In genomic region chr5:122942164-122942914, GRCh38 we compare ENCODE assay signal across 15 cellular contexts.
DNase-seq lines count a peak whose midpoint lies in the region; ATAC-seq, FAIRE-seq and TF ChIP-seq lines count a peak whose summit lies in the region.
"Had no signal": no experiment of that assay in that cellular context is flagged by ENCODE, and none has a peak within 500 bp of the region (broad histone marks: within the 10 kb centered on the region; RNA-seq: fewer than 3 reads in every experiment).

No MANE protein-coding gene starts in this region.

- TF ChIP-seq CTCF in astrocyte (IDR thresholded peaks at IDR 0.05; ENCODE audit: insufficient read depth, low read depth, low read length) (no peak), left lung (IDR thresholded peaks at IDR 0.05) (no peak), right lobe of liver (IDR thresholded peaks at IDR 0.05) (no peak)

- peak overlapping the region; percentile 9 for H3K27ac Mint-ChIP-seq in astrocyte (ENCODE audit: unreplicated experiment)
- no peak overlapping the region for H3K27ac Mint-ChIP-seq in activated T-helper 17 cell treated with anti-CD3 and anti-CD28 coated beads, Interleukin-2, amount 50 U/mL, for 72 hours
- H3K27ac Mint-ChIP-seq: activated naive CD4-positive, alpha-beta T cell treated with anti-CD3 and anti-CD28 coated beads, Interleukin-2, amount 10 ng/mL, durations not matched to agents 7 days and 5 days had no signal

- H3K27me3 ChIP-seq in astrocyte (ENCODE audit: insufficient read depth, low read length) (no peaks in the 10 kb centered on the region), left lung (no peaks in the 10 kb centered on the region), right lobe of liver (no peaks in the 10 kb centered on the region), HAP-1 (ENCODE audit: low read depth) (no peaks in the 10 kb centered on the region)
- H3K27me3 ChIP-seq: sigmoid colon, SJSA1, upper lobe of left lung had no signal

- H3K36me3 Mint-ChIP-seq in astrocyte (ENCODE audit: low read depth, unreplicated experiment) = peaks cover 4% of the 10 kb centered on the region
- peaks cover 10% of the 10 kb centered on the region for H3K36me3 Mint-ChIP-seq in activated T-helper 17 cell treated with anti-CD3 and anti-CD28 coated beads, Interleukin-2, amount 50 U/mL, for 72 hours (ENCODE audit: low read depth)
- H3K36me3 Mint-ChIP-seq: activated naive CD4-positive, alpha-beta T cell treated with anti-CD3 and anti-CD28 coated beads, Interleukin-2, amount 10 ng/mL, durations not matched to agents 7 days and 5 days had no signal

- H3K27ac ChIP-seq in astrocyte (ENCODE audit: low read depth, low read length) (no peak overlapping the region), left lung (no peak overlapping the region), right lobe of liver (no peak overlapping the region)
- H3K27ac ChIP-seq: SJSA1, upper lobe of left lung had no signal

- H3K9me3 ChIP-seq in astrocyte (ENCODE audit: insufficient read depth, low read depth, low read length) (no peaks in the 10 kb centered on the region), left lung (no peaks in the 10 kb centered on the region), right lobe of liver (no peaks in the 10 kb centered on the region), HAP-1 (no peaks in the 10 kb centered on the region)
- H3K9me3 ChIP-seq: mucosa of descending colon, sigmoid colon, SJSA1, upper lobe of left lung had no signal

- H3K27me3 Mint-ChIP-seq in astrocyte (ENCODE audit: low read depth, unreplicated experiment) = no peaks in the 10 kb centered on the region
- no peaks in the 10 kb centered on the region for H3K27me3 Mint-ChIP-seq in activated T-helper 17 cell treated with anti-CD3 and anti-CD28 coated beads, Interleukin-2, amount 50 U/mL, for 72 hours
- H3K27me3 Mint-ChIP-seq: activated naive CD4-positive, alpha-beta T cell treated with anti-CD3 and anti-CD28 coated beads, Interleukin-2, amount 10 ng/mL, durations not matched to agents 7 days and 5 days had no signal

- peaks cover 12% of the 10 kb centered on the region for H3K4me1 Mint-ChIP-seq in astrocyte (ENCODE audit: low read depth, unreplicated experiment)
- no peaks in the 10 kb centered on the region for H3K4me1 Mint-ChIP-seq in activated T-helper 17 cell treated with anti-CD3 and anti-CD28 coated beads, Interleukin-2, amount 50 U/mL, for 72 hours
- H3K4me1 Mint-ChIP-seq: activated naive CD4-positive, alpha-beta T cell treated with anti-CD3 and anti-CD28 coated beads, Interleukin-2, amount 10 ng/mL, durations not matched to agents 7 days and 5 days had no signal

- H3K4me1 ChIP-seq in astrocyte (ENCODE audit: insufficient read depth, low read length) (peaks cover 5% of the 10 kb centered on the region), left lung (peaks cover 4 to 15% of the 10 kb centered on the region in 2 donors), right lobe of liver (no peaks in the 10 kb centered on the region), HAP-1 (peaks cover 5% of the 10 kb centered on the region; the same call in 1 of the 2 replicates)

- H4K20me1 ChIP-seq in astrocyte (ENCODE audit: insufficient read depth, low read length) = peaks cover 9% of the 10 kb centered on the region

- no peaks in the 10 kb centered on the region for H3K9me3 Mint-ChIP-seq in astrocyte (ENCODE audit: unreplicated experiment)
- no peaks in the 10 kb centered on the region for H3K9me3 Mint-ChIP-seq in activated T-helper 17 cell treated with anti-CD3 and anti-CD28 coated beads, Interleukin-2, amount 50 U/mL, for 72 hours
- H3K9me3 Mint-ChIP-seq: activated naive CD4-positive, alpha-beta T cell treated with anti-CD3 and anti-CD28 coated beads, Interleukin-2, amount 10 ng/mL, durations not matched to agents 7 days and 5 days had no signal

- in situ Hi-C loops in HAP-1 (cut with MboI; ENCODE audit: low sequenced_read_pairs) = no loop called here

- H3K36me3 ChIP-seq in astrocyte (ENCODE audit: insufficient read depth, low read length) = no peaks in the 10 kb centered on the region
- H3K36me3 ChIP-seq in left lung = no peaks in the 10 kb centered on the region
- no peaks in the 10 kb centered on the region for H3K36me3 ChIP-seq in right lobe of liver
- no peaks in the 10 kb centered on the region for H3K36me3 ChIP-seq in HAP-1 (replicated peaks)
- H3K36me3 ChIP-seq: sigmoid colon, upper lobe of left lung had no signal

- no peak overlapping the region for H3K9ac ChIP-seq in astrocyte (ENCODE audit: low read length)

- intact Hi-C loops in left lung (cut with DNase I) (no loop called here), right lobe of liver (cut with DNase I) (no loop called here)

- TF ChIP-seq POLR2A in right lobe of liver (IDR thresholded peaks at IDR 0.05) = no peak

- no peak overlapping the region for H3K4me3 Mint-ChIP-seq in astrocyte (ENCODE audit: unreplicated experiment)
- no peak overlapping the region for H3K4me3 Mint-ChIP-seq in activated T-helper 17 cell treated with anti-CD3 and anti-CD28 coated beads, Interleukin-2, amount 50 U/mL, for 72 hours
- H3K4me3 Mint-ChIP-seq: activated naive CD4-positive, alpha-beta T cell treated with anti-CD3 and anti-CD28 coated beads, Interleukin-2, amount 10 ng/mL, durations not matched to agents 7 days and 5 days had no signal

- no peak overlapping the region for H3K4me3 ChIP-seq in astrocyte (ENCODE audit: insufficient read depth, low read depth, low read length)
- H3K4me3 ChIP-seq in left lung = no peak overlapping the region
- H3K4me3 ChIP-seq in right lobe of liver = no peak overlapping the region
- H3K4me3 ChIP-seq in HAP-1 = no peak overlapping the region
- H3K4me3 ChIP-seq: mucosa of descending colon, sigmoid colon, SJSA1, upper lobe of left lung had no signal

- WGBS in right lobe of liver (ENCODE audit: insufficient coverage, low coverage, low lambda C conversion rate, missing lambda C conversion rate) = 75% methylated on average over 8 of the region's 8 CpGs

- DNase-seq in ELR (ENCODE audit: low read depth) (peak; percentile 57), NCI-H226 (peak; percentile 45), astrocyte (ENCODE audit: low read depth) (peak; percentile 69), left lung (no peak), amygdala (lab: John Stamatoyannopoulos, UW) (no peak), right lobe of liver (no peak), HAP-1 (ENCODE audit: low spot score in 2 of 2) (no peak)
- DNase-seq: activated CD4-positive, alpha-beta T cell treated with anti-CD3 and anti-CD28 coated beads for 48 hours; activated naive CD4-positive, alpha-beta T cell treated with anti-CD3 and anti-CD28 coated beads, Interleukin-2, amount 10 ng/mL, durations not matched to agents 7 days and 5 days; mucosa of descending colon; NCI-H1436; sigmoid colon; upper lobe of left lung had no signal

- H3K4me2 ChIP-seq in astrocyte (ENCODE audit: low read length) = peak overlapping the region; percentile 1

- no peak overlapping the region for H2AFZ ChIP-seq in astrocyte (ENCODE audit: low read depth, low read length)

- peak; percentile 13 for ATAC-seq in left lung
- no peak for ATAC-seq in right lobe of liver
- no peak for ATAC-seq in activated T-helper 17 cell treated with anti-CD3 and anti-CD28 coated beads, Interleukin-2, amount 50 U/mL, for 72 hours (replicated peaks)
- ATAC-seq: mucosa of descending colon had no signal

- FAIRE-seq in astrocyte (lab: Jason Lieb, UNC) = no peak

- no peaks in the 10 kb centered on the region for H3K79me2 ChIP-seq in astrocyte (ENCODE audit: insufficient read depth, low read length)

Comparison
In these comparisons a context has a peak if more than half of its experiments do, and no peak if none do; other contexts are left out.
1. DNase-seq: peak in ELR (single experiment), NCI-H226 (single experiment) and astrocyte (single experiment); none in left lung (0 of 2), amygdala (0 of 56), right lobe of liver (0 of 3) and HAP-1 (0 of 2).